ENCODE assay signal across 16 cellular contexts in genomic region chr7:98234429-98235147, GRCh38. TPM values are rescaled to one million over a fixed set of nuclear protein-coding genes. Genes with fewer than 3 reads are reported as not detected.
DNase-seq lines count a peak whose midpoint lies in the region; ATAC-seq and TF ChIP-seq lines count a peak whose summit lies in the region.
"Had no signal": no experiment of that assay in that cellular context is flagged by ENCODE, and none has a peak within 500 bp of the region (broad histone marks: within the 10 kb centered on the region; RNA-seq: fewer than 3 reads in every experiment).

No MANE protein-coding gene starts in this region.

- H3K9me3 Mint-ChIP-seq in WTC11 = no peaks in the 10 kb centered on the region
- H3K9me3 Mint-ChIP-seq in neural progenitor cell = no peaks in the 10 kb centered on the region
- H3K9me3 Mint-ChIP-seq: CD8-positive, alpha-beta memory T cell had no signal

- H3K27me3 ChIP-seq in neural progenitor cell (no peaks in the 10 kb centered on the region), tibial nerve (no peaks in the 10 kb centered on the region), uterus (no peaks in the 10 kb centered on the region)
- H3K27me3 ChIP-seq: MG63 had no signal

- H2AFZ ChIP-seq in neural progenitor cell (replicated peaks) = no peak overlapping the region

- H3K4me2 ChIP-seq in neural progenitor cell = no peak overlapping the region
- H3K4me2 ChIP-seq: KMS-11 had no signal

- H3K4me1 Mint-ChIP-seq in WTC11 (no peaks in the 10 kb centered on the region), neural progenitor cell (peaks cover 6% of the 10 kb centered on the region)
- H3K4me1 Mint-ChIP-seq: CD8-positive, alpha-beta memory T cell had no signal

- H3K79me2 ChIP-seq in neural progenitor cell (ENCODE audit: low read depth) = no peaks in the 10 kb centered on the region

- no peaks in the 10 kb centered on the region for H3F3A ChIP-seq in neural progenitor cell (ENCODE audit: low read depth)

- no peak overlapping the region for H3K9ac ChIP-seq in neural progenitor cell
- H3K9ac ChIP-seq: KMS-11 had no signal

- POLR2A ChIA-PET in HEK293 (lab: Yijun Ruan, JAX) = no interaction called here
- POLR2A ChIA-PET in WTC11 (lab: Charles Lee) = no interaction called here

- CTCF ChIA-PET in HEK293 (lab: Yijun Ruan, JAX) (interaction anchor here (0.6 to 0.9 kb wide), 3 partner anchors 10 to 571 kb away, joined by 3 read pairs; no protein-coding TSS in a partner anchor), WTC11 (lab: Charles Lee) (interaction anchor here (1.3 kb wide), 1 partner anchor 66 kb away, joined by 3 read pairs; no protein-coding TSS in a partner anchor)

- H3K36me3 Mint-ChIP-seq in WTC11 (no peaks in the 10 kb centered on the region), neural progenitor cell (peaks cover 3% of the 10 kb centered on the region)

- H3K9me3 ChIP-seq in HEK293 (ENCODE audit: control insufficient read depth, insufficient read depth, low read depth, low read length) (no peaks in the 10 kb centered on the region), neural progenitor cell (ENCODE audit: low read depth) (no peaks in the 10 kb centered on the region), tibial nerve (no peaks in the 10 kb centered on the region), uterus (no peaks in the 10 kb centered on the region)
- H3K9me3 ChIP-seq: MG63 had no signal

- H3K27ac ChIP-seq in HEK293 (ENCODE audit: extremely low read depth, low read depth, low read length) = no peak overlapping the region
- no peak overlapping the region for H3K27ac ChIP-seq in neural progenitor cell
- no peak overlapping the region for H3K27ac ChIP-seq in tibial nerve
- H3K27ac ChIP-seq in uterus = no peak overlapping the region
- H3K27ac ChIP-seq: KMS-11 had no signal

- H3K27ac Mint-ChIP-seq in WTC11 (no peak overlapping the region), neural progenitor cell (peak overlapping the region; percentile 57)

- H3K27me3 Mint-ChIP-seq in WTC11 (ENCODE audit: low read depth) = no peaks in the 10 kb centered on the region
- peaks cover 2% of the 10 kb centered on the region for H3K27me3 Mint-ChIP-seq in neural progenitor cell (ENCODE audit: insufficient read depth, low read depth)
- H3K27me3 Mint-ChIP-seq: CD8-positive, alpha-beta memory T cell had no signal

- TF ChIP-seq CTCF in HEK293 (tag by site-specific recombination; IDR thresholded peaks at IDR 0.05) (no peak), WTC11 (IDR thresholded peaks at IDR 0.05) (no peak), neural progenitor cell (IDR thresholded peaks at IDR 0.05) (no peak), tibial nerve (IDR thresholded peaks at IDR 0.05) (no peak), uterus (IDR thresholded peaks at IDR 0.05) (no peak)

- H4K20me1 ChIP-seq in neural progenitor cell (ENCODE audit: low read depth) = no peaks in the 10 kb centered on the region

- intact Hi-C loops in sciatic nerve (cut with DNase I) (no loop called here), uterus (cut with DNase I; ENCODE audit: low total_unique reads) (no loop called here)

- TF ChIP-seq EP300 in tibial nerve (IDR thresholded peaks at IDR 0.05) = no peak

- 93 to 96% methylated on average over 10 of the region's 10 CpGs for WGBS in tibial nerve, 2 donors

- H3K4me3 Mint-ChIP-seq in WTC11 (no peak overlapping the region), neural progenitor cell (no peak overlapping the region)
- H3K4me3 Mint-ChIP-seq: CD8-positive, alpha-beta memory T cell had no signal

- H3K36me3 ChIP-seq in HEK293 (ENCODE audit: control insufficient read depth in 2 of 2, insufficient read depth in 1 of 2, low read length in 2 of 2) (peaks cover 0 to 6% of the 10 kb centered on the region in 2 experiments; a peak in 2 of 3 replicates), neural progenitor cell (no peaks in the 10 kb centered on the region), tibial nerve (peaks cover 0 to 96% (median 11%) of the 10 kb centered on the region in 3 donors), uterus (no peaks in the 10 kb centered on the region)
- H3K36me3 ChIP-seq: MG63 had no signal

- H3K4me3 ChIP-seq in HEK293 (ENCODE audit: low read depth, low read length) (no peak overlapping the region), neural progenitor cell (no peak overlapping the region), tibial nerve (no peak overlapping the region), uterus (no peak overlapping the region)
- H3K4me3 ChIP-seq: MG63 had no signal

- ATAC-seq in WTC11 = no peak
- no peak for ATAC-seq in sciatic nerve

- DNase-seq in WTC11 (ENCODE audit: low spot score) (no peak), fibroblast of gingiva (ENCODE audit: low read depth) (peak; percentile 23), neural progenitor cell (ENCODE audit: low spot score) (no peak), glomerular visceral epithelial cell (ENCODE audit: extremely low spot score) (no peak), sciatic nerve (ENCODE audit: low spot score) (no peak), tibial nerve (ENCODE audit: low spot score in 2 of 2) (no peak), uterus (no peak)
- DNase-seq: ACHN; CD8-positive, alpha-beta memory T cell; DND-41; MG63; NCI-H1105; NCI-H187; NCI-H774 had no signal

- no peak for TF ChIP-seq POLR2A in tibial nerve (IDR thresholded peaks at IDR 0.05)
- TF ChIP-seq POLR2A in uterus (IDR thresholded peaks at IDR 0.05) = no peak

- H3K4me1 ChIP-seq in HEK293 (ENCODE audit: control insufficient read depth, insufficient read depth, low read length) (no peaks in the 10 kb centered on the region), neural progenitor cell (no peaks in the 10 kb centered on the region), tibial nerve (no peaks in the 10 kb centered on the region), uterus (no peaks in the 10 kb centered on the region)

TF ChIP-seq in HEK293, 187 proteins besides CTCF, POLR2A, EP300 and RAD21:
- TF ChIP-seq ZNF121 (tag by site-specific recombination; IDR thresholded peaks at IDR 0.05) (0 out of 2 replicates have a peak, but pooled peaks have one; percentile 24), ZNF391 (tag by site-specific recombination; IDR thresholded peaks at IDR 0.05; ENCODE audit: borderline replicate concordance, low read depth) (no peak)

TF ChIP-seq in WTC11, 78 proteins besides CTCF, POLR2A, EP300 and RAD21:
- TF ChIP-seq JUN (CRISPR knock-in tag; IDR thresholded peaks at IDR 0.05) (no peak), ZNF121 (CRISPR knock-in tag; IDR thresholded peaks at IDR 0.05) (0 out of 2 replicates have a peak, but pooled peaks have one; percentile 6), KAT7 (CRISPR knock-in tag; IDR thresholded peaks at IDR 0.05; ENCODE audit: borderline replicate concordance) (no peak)

RNA-seq across cellular contexts. Expression of gene TECPR1, which starts 17.4 kb away (rescaled TPM):
- total RNA-seq in WTC11 (2021) = 17.6 to 21.5 TPM (median 18.4 TPM) in 3 replicates
- 10.8 and 27.8 TPM in 2 replicates for total RNA-seq in neural progenitor cell (ENCODE audit: low replicate concordance)
- total RNA-seq in sciatic nerve = 34.9 TPM
- total RNA-seq in tibial nerve = 10 to 100 TPM; 30.8 to 72.6 (median 41.2) TPM
- 10 to 100 TPM in 2 of 4 donors, 1 to 10 TPM in 2; 3.1 to 52.6 (median 16.7) TPM for total RNA-seq in uterus

RNA-seq across cellular contexts. Expression of gene BHLHA15, which starts 23.3 kb away (rescaled TPM):
- total RNA-seq in WTC11 (2021) = 2.7 to 3.3 TPM (median 2.8 TPM) in 3 replicates
- 0.69 and 4.8 TPM in 2 replicates for total RNA-seq in neural progenitor cell (ENCODE audit: low replicate concordance)
- not detected for total RNA-seq in sciatic nerve
- total RNA-seq in tibial nerve = not detected
- total RNA-seq in uterus = 1 to 10 TPM in 1 of 4 donors, under 1 TPM in 1, not detected in 2; 0.41 to 1.6 TPM
- total RNA-seq: CD8-positive, alpha-beta memory T cell had no signal

RNA-seq across cellular contexts. Expression of gene BRI3, which starts 46.9 kb away (rescaled TPM):
- total RNA-seq in WTC11 (2021) (108 to 112 TPM (median 110 TPM) in 3 replicates), neural progenitor cell (ENCODE audit: low replicate concordance) (22.2 and 26.4 TPM in 2 replicates), sciatic nerve (132 TPM), tibial nerve (10 to 100 TPM; 33.5 to 69.0 (median 44.3) TPM), uterus (100 to 1,000 TPM in 1 of 4 donors, 10 to 100 TPM in 2, 1 to 10 TPM in 1; 8.5 to 161 (median 28.1) TPM)

Comparison
In these comparisons a context has a peak if more than half of its experiments do, and no peak if none do; other contexts are left out.
1. Of the 8 proteins assayed by ChIP-seq in both HEK293 and WTC11: peak only in HEK293: none; only in WTC11: none; in both: ZNF121; in neither: 7.